ENCODE assay signal across 39 cellular contexts in genomic region chr10:9215121-9215520, GRCh38.
"Had no signal": no experiment of that assay in that cellular context is flagged by ENCODE, and none has a peak within 500 bp of the region (broad histone marks: within the 10 kb centered on the region; RNA-seq: fewer than 3 reads in every experiment).

No MANE protein-coding gene starts in this region.

- H3K36me3 Mint-ChIP-seq: activated naive CD4-positive, alpha-beta T cell treated with anti-CD3 and anti-CD28 coated beads, Interleukin-2, amount 10 ng/mL, durations not matched to agents 7 days and 5 days; activated naive CD4-positive, alpha-beta T cell treated with anti-CD3 and anti-CD28 coated beads, Interleukin-2, amount 50 U/mL, for 24 hours; activated naive CD4-positive, alpha-beta T cell treated with anti-CD3 and anti-CD28 coated beads, Interleukin-2, amount 50 U/mL, for 72 hours; activated naive CD8-positive, alpha-beta T cell; activated naive CD8-positive, alpha-beta T cell treated with anti-CD3 and anti-CD28 coated beads for 36 hours; activated naive CD8-positive, alpha-beta T cell treated with anti-CD3 and anti-CD28 coated beads, Interleukin-2, amount 10 ng/mL, durations not matched to agents 7 days and 5 days; brain had no signal

- H3K9me3 ChIP-seq: adrenal gland, ascending aorta, body of pancreas, breast epithelium had no signal

- H3K9me3 Mint-ChIP-seq: activated naive CD4-positive, alpha-beta T cell treated with anti-CD3 and anti-CD28 coated beads for 36 hours; activated naive CD4-positive, alpha-beta T cell treated with anti-CD3 and anti-CD28 coated beads, Interleukin-2, amount 10 ng/mL, durations not matched to agents 7 days and 5 days; activated naive CD4-positive, alpha-beta T cell treated with anti-CD3 and anti-CD28 coated beads, Interleukin-2, amount 50 U/mL, for 24 hours; activated naive CD4-positive, alpha-beta T cell treated with anti-CD3 and anti-CD28 coated beads, Interleukin-2, amount 50 U/mL, for 72 hours; activated naive CD8-positive, alpha-beta T cell treated with anti-CD3 and anti-CD28 coated beads for 36 hours; activated naive CD8-positive, alpha-beta T cell treated with anti-CD3 and anti-CD28 coated beads, Interleukin-2, amount 10 ng/mL, durations not matched to agents 7 days and 5 days; activated naive CD8-positive, alpha-beta T cell treated with anti-CD3 and anti-CD28 coated beads, Interleukin-2, amount 50 U/mL, for 24 hours; activated T-cell treated with anti-CD3 and anti-CD28 coated beads, Interleukin-2, amount 50 U/mL, for 24 hours; activated T-cell treated with anti-CD3 and anti-CD28 coated beads, Interleukin-2, amount 50 U/mL, for 4 hours; activated T-cell treated with anti-CD3 and anti-CD28 coated beads, Interleukin-2, amount 50 U/mL, for 72 hours; activated T-helper 1 cell treated with anti-CD3 and anti-CD28 coated beads, Interleukin-12 subunit alpha, Interleukin-12 subunit beta, Interleukin-2, Interleukin-4 antibody, amounts not matched to agents 30 ng/mL and 10 ng/mL and 1 ng/mL, durations not matched to agents 14 hours and 24 hours and 36 hours; activated T-helper 17 cell treated with anti-CD3 and anti-CD28 coated beads, Interleukin-2, amount 50 U/mL, for 72 hours; activated T-helper 2 cell treated with anti-CD3 and anti-CD28 coated beads, Interferon-gamma antibody, Interleukin-2, Interleukin-4, amounts not matched to agents 10 μg/mL and 5 μg/mL and 100 μg/mL, durations not matched to agents 14 hours and 24 hours and 36 hours; brain; central memory CD8-positive, alpha-beta T cell had no signal

- ATAC-seq: activated naive CD4-positive, alpha-beta T cell treated with anti-CD3 and anti-CD28 coated beads, Interleukin-2, amount 50 U/mL, for 72 hours; activated naive CD8-positive, alpha-beta T cell treated with anti-CD3 and anti-CD28 coated beads, Interleukin-2, amount 50 U/mL, for 24 hours; activated T-cell treated with anti-CD3 and anti-CD28 coated beads, Interleukin-2, amount 50 U/mL, for 4 hours; activated T-cell treated with anti-CD3 and anti-CD28 coated beads, Interleukin-2, amount 50 U/mL, for 72 hours; activated T-helper 17 cell treated with anti-CD3 and anti-CD28 coated beads, Interleukin-2, amount 50 U/mL, for 72 hours; body of pancreas had no signal

- H3K4me3 Mint-ChIP-seq: activated naive CD4-positive, alpha-beta T cell treated with anti-CD3 and anti-CD28 coated beads for 36 hours; activated naive CD4-positive, alpha-beta T cell treated with anti-CD3 and anti-CD28 coated beads, Interleukin-2, amount 10 ng/mL, durations not matched to agents 7 days and 5 days; activated naive CD4-positive, alpha-beta T cell treated with anti-CD3 and anti-CD28 coated beads, Interleukin-2, amount 50 U/mL, for 24 hours; activated naive CD8-positive, alpha-beta T cell; activated naive CD8-positive, alpha-beta T cell treated with anti-CD3 and anti-CD28 coated beads for 36 hours; activated naive CD8-positive, alpha-beta T cell treated with anti-CD3 and anti-CD28 coated beads, Interleukin-2, amount 10 ng/mL, durations not matched to agents 7 days and 5 days; activated naive CD8-positive, alpha-beta T cell treated with anti-CD3 and anti-CD28 coated beads, Interleukin-2, amount 50 U/mL, for 24 hours; activated T-cell treated with anti-CD3 and anti-CD28 coated beads, Interleukin-2, amount 50 U/mL, for 24 hours; activated T-cell treated with anti-CD3 and anti-CD28 coated beads, Interleukin-2, amount 50 U/mL, for 4 hours; activated T-cell treated with anti-CD3 and anti-CD28 coated beads, Interleukin-2, amount 50 U/mL, for 72 hours; activated T-helper 1 cell treated with anti-CD3 and anti-CD28 coated beads, Interleukin-12 subunit alpha, Interleukin-12 subunit beta, Interleukin-2, Interleukin-4 antibody, amounts not matched to agents 30 ng/mL and 10 ng/mL and 1 ng/mL, durations not matched to agents 14 hours and 24 hours and 36 hours; activated T-helper 17 cell treated with anti-CD3 and anti-CD28 coated beads, Interleukin-2, amount 50 U/mL, for 72 hours; brain; central memory CD8-positive, alpha-beta T cell had no signal

- H3K27me3 ChIP-seq: adrenal gland, ascending aorta, brain microvascular endothelial cell, breast epithelium had no signal

- H3K4me1 Mint-ChIP-seq: activated naive CD4-positive, alpha-beta T cell treated with anti-CD3 and anti-CD28 coated beads, Interleukin-2, amount 10 ng/mL, durations not matched to agents 7 days and 5 days; activated T-helper 17 cell treated with anti-CD3 and anti-CD28 coated beads, Interleukin-2, amount 50 U/mL, for 72 hours; central memory CD8-positive, alpha-beta T cell had no signal

- H3K27ac ChIP-seq: adrenal gland, ascending aorta, body of pancreas, brain microvascular endothelial cell, breast epithelium, cardiac muscle cell had no signal

- H3K4me1 ChIP-seq: adrenal gland, ascending aorta, body of pancreas, breast epithelium had no signal

- H3K27ac Mint-ChIP-seq: activated naive CD4-positive, alpha-beta T cell treated with anti-CD3 and anti-CD28 coated beads for 36 hours; activated naive CD4-positive, alpha-beta T cell treated with anti-CD3 and anti-CD28 coated beads, Interleukin-2, amount 10 ng/mL, durations not matched to agents 7 days and 5 days; activated naive CD4-positive, alpha-beta T cell treated with anti-CD3 and anti-CD28 coated beads, Interleukin-2, amount 50 U/mL, for 24 hours; activated naive CD4-positive, alpha-beta T cell treated with anti-CD3 and anti-CD28 coated beads, Interleukin-2, amount 50 U/mL, for 72 hours; activated naive CD8-positive, alpha-beta T cell; activated naive CD8-positive, alpha-beta T cell treated with anti-CD3 and anti-CD28 coated beads for 36 hours; activated naive CD8-positive, alpha-beta T cell treated with anti-CD3 and anti-CD28 coated beads, Interleukin-2, amount 10 ng/mL, durations not matched to agents 7 days and 5 days; activated naive CD8-positive, alpha-beta T cell treated with anti-CD3 and anti-CD28 coated beads, Interleukin-2, amount 50 U/mL, for 24 hours; activated T-cell treated with anti-CD3 and anti-CD28 coated beads, Interleukin-2, amount 50 U/mL, for 24 hours; activated T-cell treated with anti-CD3 and anti-CD28 coated beads, Interleukin-2, amount 50 U/mL, for 72 hours; activated T-helper 1 cell treated with anti-CD3 and anti-CD28 coated beads, Interleukin-12 subunit alpha, Interleukin-12 subunit beta, Interleukin-2, Interleukin-4 antibody, amounts not matched to agents 30 ng/mL and 10 ng/mL and 1 ng/mL, durations not matched to agents 14 hours and 24 hours and 36 hours; activated T-helper 17 cell treated with anti-CD3 and anti-CD28 coated beads, Interleukin-2, amount 50 U/mL, for 72 hours; activated T-helper 2 cell treated with anti-CD3 and anti-CD28 coated beads, Interferon-gamma antibody, Interleukin-2, Interleukin-4, amounts not matched to agents 10 μg/mL and 5 μg/mL and 100 μg/mL, durations not matched to agents 14 hours and 24 hours and 36 hours; brain had no signal

- H3K4me3 ChIP-seq: adrenal gland, ascending aorta, body of pancreas, breast epithelium, cardiac muscle cell had no signal

- H3K27me3 Mint-ChIP-seq: activated naive CD8-positive, alpha-beta T cell treated with anti-CD3 and anti-CD28 coated beads, Interleukin-2, amount 10 ng/mL, durations not matched to agents 7 days and 5 days had no signal

- H3K36me3 ChIP-seq: adrenal gland, ascending aorta, brain microvascular endothelial cell, breast epithelium, cardiac muscle cell had no signal

- DNase-seq: activated effector memory CD4-positive, alpha-beta T cell treated with anti-CD3 and anti-CD28 coated beads, Interleukin-2, amount 50 U/mL, for 16 hours; activated effector memory CD4-positive, alpha-beta T cell treated with Interleukin-2 at 50 U/mL for 16 hours; activated gamma-delta T cell; activated gamma-delta T cell treated with Interleukin-2 at 50 U/mL for 16 hours; activated naive CD4-positive, alpha-beta T cell; activated naive CD4-positive, alpha-beta T cell treated with anti-CD3 and anti-CD28 coated beads for 36 hours; activated naive CD4-positive, alpha-beta T cell treated with anti-CD3 and anti-CD28 coated beads, Interleukin-2, amount 10 ng/mL, durations not matched to agents 7 days and 5 days; activated naive CD4-positive, alpha-beta T cell treated with anti-CD3 and anti-CD28 coated beads, Interleukin-2, amount 50 U/mL, for 16 hours; activated naive CD4-positive, alpha-beta T cell treated with Interleukin-2 at 50 U/mL for 16 hours; activated naive CD8-positive, alpha-beta T cell treated with anti-CD3 and anti-CD28 coated beads for 36 hours; activated naive CD8-positive, alpha-beta T cell treated with anti-CD3 and anti-CD28 coated beads, Interleukin-2, amount 10 ng/mL, durations not matched to agents 7 days and 5 days; activated naive CD8-positive, alpha-beta T cell treated with anti-CD3 and anti-CD28 coated beads, Interleukin-2, amount 50 U/mL, for 24 hours; activated T-cell treated with anti-CD3 and anti-CD28 coated beads for 4 hours; activated T-cell treated with anti-CD3 and anti-CD28 coated beads, Interleukin-2, amount 50 U/mL, for 1 hour; activated T-cell treated with anti-CD3 and anti-CD28 coated beads, Interleukin-2, amount 50 U/mL, for 24 hours; activated T-cell treated with anti-CD3 and anti-CD28 coated beads, Interleukin-2, amount 50 U/mL, for 4 hours; activated T-cell treated with anti-CD3 and anti-CD28 coated beads, Interleukin-2, amount 50 U/mL, for 48 hours; activated T-cell treated with anti-CD3 and anti-CD28 coated beads, Interleukin-2, amount 50 U/mL, for 72 hours; adrenal gland; amniotic stem cell; amygdala; anterior cingulate cortex; aorta; body of pancreas; brain microvascular endothelial cell; caudate nucleus; central memory CD4-positive, alpha-beta T cell; cerebellar nuclear complex had no signal
